Comparison of ENCODE assay signal across 9 cellular contexts in the genomic region with DNA sequence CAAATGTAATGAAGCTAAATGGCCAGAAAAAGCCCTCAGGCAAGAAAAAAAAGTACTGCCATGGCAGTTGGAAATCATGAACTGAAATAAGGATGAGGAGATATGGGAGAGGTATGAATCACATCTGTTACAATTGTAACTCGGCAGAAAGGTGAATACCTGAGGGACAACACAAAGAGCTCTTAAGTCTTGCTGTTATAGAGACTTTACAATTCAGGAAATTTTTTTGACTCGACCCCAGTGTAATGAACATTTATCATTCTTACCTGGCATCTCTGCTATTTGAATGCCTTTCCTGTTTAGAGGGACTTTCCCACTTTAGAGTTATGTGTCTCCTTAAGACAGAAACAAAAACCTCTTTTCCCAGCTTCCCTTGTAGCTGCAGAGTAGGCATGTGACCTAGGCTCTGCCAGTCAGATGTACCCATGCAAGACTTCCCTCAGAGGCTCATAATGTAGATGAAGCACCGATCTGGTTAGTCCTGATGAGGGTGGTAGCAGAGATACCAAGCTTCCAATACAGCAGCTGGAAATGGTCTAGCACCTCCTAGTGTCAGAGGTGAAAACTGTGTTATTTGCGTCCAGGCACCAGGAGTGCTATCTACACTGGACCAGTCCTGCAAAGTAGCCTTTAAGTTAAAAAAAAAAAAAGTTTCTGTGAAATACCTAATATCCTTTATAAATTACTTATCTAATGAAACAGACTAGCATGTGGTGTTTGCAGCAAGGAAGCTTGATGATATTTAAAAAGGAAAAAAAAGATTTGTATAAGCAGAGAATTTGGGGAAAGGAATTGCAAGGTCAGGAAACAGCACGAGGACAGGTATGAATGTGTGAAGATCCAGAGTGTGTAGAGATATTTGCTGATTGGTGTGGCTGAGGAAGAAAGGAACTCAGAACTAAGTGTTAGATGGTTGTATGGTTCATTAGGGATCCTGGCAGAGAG.
DNase-seq lines count a peak whose midpoint lies in the region; ATAC-seq, FAIRE-seq and TF ChIP-seq lines count a peak whose summit lies in the region.
"Had no signal": no experiment of that assay in that cellular context is flagged by ENCODE, and none has a peak within 500 bp of the region (broad histone marks: within the 10 kb centered on the region; RNA-seq: fewer than 3 reads in every experiment).

No MANE protein-coding gene starts in this region.

- no peak overlapping the region for H3K27ac ChIP-seq in C4-2B
- no peak overlapping the region for H3K27ac ChIP-seq in GM23338 (ENCODE audit: low read depth)
- no peak overlapping the region for H3K27ac ChIP-seq in kidney (ENCODE audit: low read depth in 2 of 2, low read length in 2 of 2)

- no peaks in the 10 kb centered on the region for H3K9me2 ChIP-seq in GM23338 (ENCODE audit: insufficient read depth)

- H3K4me3 ChIP-seq in GM23338 = no peak overlapping the region
- H3K4me3 ChIP-seq in kidney (ENCODE audit: low read length in 2 of 2) = no peak overlapping the region

- H3K9me3 Mint-ChIP-seq in GM23338 = peaks cover 10% of the 10 kb centered on the region; the same call in 2 of the 3 replicates
- H3K9me3 Mint-ChIP-seq: activated naive CD4-positive, alpha-beta T cell treated with anti-CD3 and anti-CD28 coated beads, Interleukin-2, amount 50 U/mL, for 24 hours had no signal

- no peaks in the 10 kb centered on the region for H3K79me2 ChIP-seq in GM23338 (replicated peaks; ENCODE audit: insufficient read depth)

- no peaks in the 10 kb centered on the region for H3K27me3 ChIP-seq in GM23338 (ENCODE audit: insufficient read depth)

- TF ChIP-seq CTCF in C4-2B (conservative IDR thresholded peaks at IDR 0.05) (peak; percentile 75), GM23338 (conservative IDR thresholded peaks at IDR 0.05; ENCODE audit: low read depth in 2 of 2) (peak; percentile 82), kidney (IDR thresholded peaks at IDR 0.05; ENCODE audit: borderline replicate concordance, extremely low read depth, insufficient read depth) (no peak)

- no peaks in the 10 kb centered on the region for H4K20me1 ChIP-seq in GM23338 (replicated peaks; ENCODE audit: insufficient read depth)

- FAIRE-seq in kidney (lab: Jason Lieb, UNC) (no peak), urothelium cell line (lab: Jason Lieb, UNC) (no peak)

- H3K9ac ChIP-seq in kidney (ENCODE audit: low read length in 2 of 2) = no peak overlapping the region

- H3K36me3 ChIP-seq in GM23338 (ENCODE audit: insufficient read depth) = no peaks in the 10 kb centered on the region
- H3K36me3 ChIP-seq in kidney (ENCODE audit: control insufficient read depth in 1 of 2, insufficient read depth in 2 of 2, low read length in 2 of 2) = no peaks in the 10 kb centered on the region

- H3K4me1 Mint-ChIP-seq in GM23338 = peaks cover 4% of the 10 kb centered on the region; the same call in 1 of the 3 replicates
- H3K4me1 Mint-ChIP-seq: activated naive CD4-positive, alpha-beta T cell treated with anti-CD3 and anti-CD28 coated beads, Interleukin-2, amount 50 U/mL, for 24 hours had no signal

- no peak overlapping the region for H3K4me2 ChIP-seq in GM23338

- intact Hi-C loops in kidney (cut with DNase I) = no loop called here

- H3K36me3 Mint-ChIP-seq in GM23338 (ENCODE audit: low read depth) = peaks cover 3% of the 10 kb centered on the region; the same call in 2 of the 3 replicates
- H3K36me3 Mint-ChIP-seq: activated naive CD4-positive, alpha-beta T cell treated with anti-CD3 and anti-CD28 coated beads, Interleukin-2, amount 50 U/mL, for 24 hours had no signal

- in situ Hi-C loops in SK-MEL-5 (cut with HindIII; ENCODE audit: low pct_unique_long_range_greater_than_20kb, low sequenced_read_pairs) = no loop called here

- peaks cover 5% of the 10 kb centered on the region for H3K27me3 Mint-ChIP-seq in GM23338 (ENCODE audit: insufficient read depth, low read depth, poor library complexity)

- no peak overlapping the region for H2AFZ ChIP-seq in GM23338

- H3K27ac Mint-ChIP-seq in GM23338 = no peak overlapping the region
- H3K27ac Mint-ChIP-seq: activated naive CD4-positive, alpha-beta T cell treated with anti-CD3 and anti-CD28 coated beads, Interleukin-2, amount 50 U/mL, for 24 hours had no signal

- ATAC-seq in GM23338 = peak; percentile 89

- no peaks in the 10 kb centered on the region for H3K4me1 ChIP-seq in GM23338 (ENCODE audit: insufficient read depth)
- no peaks in the 10 kb centered on the region for H3K4me1 ChIP-seq in kidney (ENCODE audit: control insufficient read depth in 1 of 2, insufficient read depth in 1 of 2, low read depth in 1 of 2, low read length in 2 of 2)

- DNase-seq in GM23338 (ENCODE audit: low spot score) = peak; percentile 69
- DNase-seq in SK-MEL-5 (ENCODE audit: low read depth, low spot score) = peak; percentile 86
- peak; percentile 21 for DNase-seq in kidney glomerular epithelial cell (lab: John Stamatoyannopoulos, UW)
- no peak for DNase-seq in kidney
- DNase-seq in urothelium cell line (ENCODE audit: low spot score) = no peak
- DNase-seq in ureter (ENCODE audit: low spot score) = no peak
- DNase-seq in DMS79 (lab: John Stamatoyannopoulos, UW) = no peak

- H3K4me3 Mint-ChIP-seq in GM23338 = no peak overlapping the region
- H3K4me3 Mint-ChIP-seq: activated naive CD4-positive, alpha-beta T cell treated with anti-CD3 and anti-CD28 coated beads, Interleukin-2, amount 50 U/mL, for 24 hours had no signal

- H3F3A ChIP-seq in GM23338 (replicated peaks; ENCODE audit: low read depth) = no peaks in the 10 kb centered on the region

- H3K9me3 ChIP-seq in kidney (ENCODE audit: control insufficient read depth in 1 of 2, low read length in 2 of 2) = no peaks in the 10 kb centered on the region

TF ChIP-seq in GM23338, 12 proteins besides CTCF, POLR2A, EP300 and RAD21:
- TF ChIP-seq ZNF114 (CRISPR knock-in tag; IDR thresholded peaks at IDR 0.05) (0 out of 2 replicates have a peak, but pooled peaks have one; percentile 21), STAT1 (IDR thresholded peaks at IDR 0.05; ENCODE audit: unreplicated experiment) (no peak)
- TF ChIP-seq, protein P1, sequence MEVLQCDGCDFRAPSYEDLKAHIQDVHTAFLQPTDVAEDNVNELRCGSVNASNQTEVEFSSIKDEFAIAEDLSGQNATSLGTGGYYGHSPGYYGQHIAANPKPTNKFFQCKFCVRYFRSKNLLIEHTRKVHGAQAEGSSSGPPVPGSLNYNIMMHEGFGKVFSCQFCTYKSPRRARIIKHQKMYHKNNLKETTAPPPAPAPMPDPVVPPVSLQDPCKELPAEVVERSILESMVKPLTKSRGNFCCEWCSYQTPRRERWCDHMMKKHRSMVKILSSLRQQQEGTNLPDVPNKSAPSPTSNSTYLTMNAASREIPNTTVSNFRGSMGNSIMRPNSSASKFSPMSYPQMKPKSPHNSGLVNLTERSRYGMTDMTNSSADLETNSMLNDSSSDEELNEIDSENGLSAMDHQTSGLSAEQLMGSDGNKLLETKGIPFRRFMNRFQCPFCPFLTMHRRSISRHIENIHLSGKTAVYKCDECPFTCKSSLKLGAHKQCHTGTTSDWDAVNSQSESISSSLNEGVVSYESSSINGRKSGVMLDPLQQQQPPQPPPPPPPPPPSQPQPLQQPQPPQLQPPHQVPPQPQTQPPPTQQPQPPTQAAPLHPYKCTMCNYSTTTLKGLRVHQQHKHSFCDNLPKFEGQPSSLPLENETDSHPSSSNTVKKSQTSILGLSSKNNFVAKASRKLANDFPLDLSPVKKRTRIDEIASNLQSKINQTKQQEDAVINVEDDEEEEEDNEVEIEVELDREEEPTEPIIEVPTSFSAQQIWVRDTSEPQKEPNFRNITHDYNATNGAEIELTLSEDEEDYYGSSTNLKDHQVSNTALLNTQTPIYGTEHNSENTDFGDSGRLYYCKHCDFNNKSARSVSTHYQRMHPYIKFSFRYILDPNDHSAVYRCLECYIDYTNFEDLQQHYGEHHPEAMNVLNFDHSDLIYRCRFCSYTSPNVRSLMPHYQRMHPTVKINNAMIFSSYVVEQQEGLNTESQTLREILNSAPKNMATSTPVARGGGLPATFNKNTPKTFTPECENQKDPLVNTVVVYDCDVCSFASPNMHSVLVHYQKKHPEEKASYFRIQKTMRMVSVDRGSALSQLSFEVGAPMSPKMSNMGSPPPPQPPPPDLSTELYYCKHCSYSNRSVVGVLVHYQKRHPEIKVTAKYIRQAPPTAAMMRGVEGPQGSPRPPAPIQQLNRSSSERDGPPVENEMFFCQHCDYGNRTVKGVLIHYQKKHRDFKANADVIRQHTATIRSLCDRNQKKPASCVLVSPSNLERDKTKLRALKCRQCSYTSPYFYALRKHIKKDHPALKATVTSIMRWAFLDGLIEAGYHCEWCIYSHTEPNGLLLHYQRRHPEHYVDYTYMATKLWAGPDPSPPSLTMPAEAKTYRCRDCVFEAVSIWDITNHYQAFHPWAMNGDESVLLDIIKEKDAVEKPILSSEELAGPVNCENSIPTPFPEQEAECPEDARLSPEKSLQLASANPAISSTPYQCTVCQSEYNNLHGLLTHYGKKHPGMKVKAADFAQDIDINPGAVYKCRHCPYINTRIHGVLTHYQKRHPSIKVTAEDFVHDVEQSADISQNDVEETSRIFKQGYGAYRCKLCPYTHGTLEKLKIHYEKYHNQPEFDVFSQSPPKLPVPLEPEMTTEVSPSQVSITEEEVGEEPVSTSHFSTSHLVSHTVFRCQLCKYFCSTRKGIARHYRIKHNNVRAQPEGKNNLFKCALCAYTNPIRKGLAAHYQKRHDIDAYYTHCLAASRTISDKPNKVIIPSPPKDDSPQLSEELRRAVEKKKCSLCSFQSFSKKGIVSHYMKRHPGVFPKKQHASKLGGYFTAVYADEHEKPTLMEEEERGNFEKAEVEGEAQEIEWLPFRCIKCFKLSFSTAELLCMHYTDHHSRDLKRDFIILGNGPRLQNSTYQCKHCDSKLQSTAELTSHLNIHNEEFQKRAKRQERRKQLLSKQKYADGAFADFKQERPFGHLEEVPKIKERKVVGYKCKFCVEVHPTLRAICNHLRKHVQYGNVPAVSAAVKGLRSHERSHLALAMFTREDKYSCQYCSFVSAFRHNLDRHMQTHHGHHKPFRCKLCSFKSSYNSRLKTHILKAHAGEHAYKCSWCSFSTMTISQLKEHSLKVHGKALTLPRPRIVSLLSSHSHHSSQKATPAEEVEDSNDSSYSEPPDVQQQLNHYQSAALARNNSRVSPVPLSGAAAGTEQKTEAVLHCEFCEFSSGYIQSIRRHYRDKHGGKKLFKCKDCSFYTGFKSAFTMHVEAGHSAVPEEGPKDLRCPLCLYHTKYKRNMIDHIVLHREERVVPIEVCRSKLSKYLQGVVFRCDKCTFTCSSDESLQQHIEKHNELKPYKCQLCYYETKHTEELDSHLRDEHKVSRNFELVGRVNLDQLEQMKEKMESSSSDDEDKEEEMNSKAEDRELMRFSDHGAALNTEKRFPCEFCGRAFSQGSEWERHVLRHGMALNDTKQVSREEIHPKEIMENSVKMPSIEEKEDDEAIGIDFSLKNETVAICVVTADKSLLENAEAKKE (CRISPR knock-in tag; IDR thresholded peaks at IDR 0.05) = peak; percentile 65; the same call in 1 of the 2 replicates

Comparison
In these comparisons a context has a peak if more than half of its experiments do, and no peak if none do; other contexts are left out.
1. DNase-seq: peak in GM23338 (single experiment), SK-MEL-5 (single experiment) and kidney glomerular epithelial cell (single experiment); none in kidney (single experiment), urothelium cell line (single experiment), ureter (single experiment) and DMS79 (single experiment).